8 cellular contexts compared by ENCODE assay signal in genomic region chr22:50530280-50530856, GRCh38. TPM values are rescaled to one million over a fixed set of nuclear protein-coding genes. Genes with fewer than 3 reads are reported as not detected.
DNase-seq lines count a peak whose midpoint lies in the region; ATAC-seq and TF ChIP-seq lines count a peak whose summit lies in the region.

No MANE protein-coding gene starts in this region.

- H3K9ac ChIP-seq in fibroblast of lung (ENCODE audit: insufficient read depth, low read length) = peak overlapping the region; percentile 62

- H3K4me2 ChIP-seq in fibroblast of lung (ENCODE audit: extremely low read depth, insufficient read depth, low read length) = peak overlapping the region; percentile 64

- POLR2A ChIA-PET in naive thymus-derived CD4-positive, alpha-beta T cell (lab: Charles Lee) = interaction anchor here (0.6 to 7.1 kb wide), 8 partner anchors 9 to 90 kb away, joined by 4 to 127 read pairs (median 46); partner anchors contain the start of genes LMF2, NCAPH2 and SYCE3

- peaks cover 11% of the 10 kb centered on the region for H3K27me3 ChIP-seq in fibroblast of lung (ENCODE audit: control insufficient read depth, insufficient read depth, low read length)
- H3K27me3 ChIP-seq in naive thymus-derived CD4-positive, alpha-beta T cell (ENCODE audit: control insufficient read depth in 2 of 2, insufficient read depth in 2 of 2, low read length in 2 of 2) = no peaks in the 10 kb centered on the region

- ATAC-seq in HG03460 (IDR thresholded peaks at IDR 0.05; ENCODE audit: unreplicated experiment) (peak; percentile 4), GM19328 (IDR thresholded peaks at IDR 0.05; ENCODE audit: unreplicated experiment) (no peak)
- peak; percentile 23 for ATAC-seq in naive thymus-derived CD4-positive, alpha-beta T cell

- intact Hi-C loops in naive thymus-derived CD4-positive, alpha-beta T cell (cut with micrococcal nuclease) = loop anchor here in 1 of 2 donors (1.0 to 10.0 kb wide), 3 partner anchors 14 to 566 kb away; partner anchors contain the start of genes KLHDC7B, NCAPH2 and PIM3

- peak overlapping the region; percentile 25 to 60 (median 38) for H3K4me3 ChIP-seq in fibroblast of lung (replicated peaks in 1 of 4; ENCODE audit: control extremely low read depth in 1 of 4, insufficient read depth in 1 of 4, low read depth in 3 of 4, low read length in 4 of 4)
- peak overlapping the region; percentile 86 for H3K4me3 ChIP-seq in naive thymus-derived CD4-positive, alpha-beta T cell (ENCODE audit: low read length)

- no peak overlapping the region for H3K27ac ChIP-seq in fibroblast of lung (ENCODE audit: insufficient read depth, low read length)
- H3K27ac ChIP-seq in naive thymus-derived CD4-positive, alpha-beta T cell (ENCODE audit: low read depth, low read length) = peak overlapping the region; percentile 84

- CTCF ChIA-PET in naive thymus-derived CD4-positive, alpha-beta T cell (lab: Charles Lee) = interaction anchor here (1.0 kb wide), 1 partner anchor 91 kb away, joined by 3 read pairs; no protein-coding TSS in a partner anchor

- no peaks in the 10 kb centered on the region for H3K36me3 ChIP-seq in fibroblast of lung (ENCODE audit: control insufficient read depth, insufficient read depth, low read length)
- no peaks in the 10 kb centered on the region for H3K36me3 ChIP-seq in naive thymus-derived CD4-positive, alpha-beta T cell (ENCODE audit: control insufficient read depth in 2 of 3, insufficient read depth in 3 of 3, low read length in 3 of 3)

- DNase-seq in NCI-H345 (lab: John Stamatoyannopoulos, UW) (peak; percentile 8), NCI-H345 treated with DMSO at 0.1 percent for 48 hours (lab: John Stamatoyannopoulos, UW; ENCODE audit: unreplicated experiment) (no peak), fibroblast of lung (ENCODE audit: low read depth in 2 of 2) (peak; percentile 71 to 83), SW480 (ENCODE audit: low spot score) (no peak)
- peak; percentile 79 for DNase-seq in activated CD4-positive, CD25-positive, alpha-beta regulatory T cell treated with anti-CD3 and anti-CD28 coated beads, Interleukin-2, amount 50 U/mL, for 72 hours
- DNase-seq in naive thymus-derived CD4-positive, alpha-beta T cell = peak in 1 of 9 donors; percentile 65

- no peak for TF ChIP-seq CTCF in fibroblast of lung (conservative IDR thresholded peaks at IDR 0.05 in 1 of 2, IDR thresholded peaks at IDR 0.05 in 1 of 2; ENCODE audit: low read depth in 1 of 2, low read length in 2 of 2)

- peaks cover 0 to 23% (median 0%) of the 10 kb centered on the region in 5 donors for H3K36me3 Mint-ChIP-seq in naive thymus-derived CD4-positive, alpha-beta T cell

- H3K27ac Mint-ChIP-seq in naive thymus-derived CD4-positive, alpha-beta T cell = peak overlapping the region in 6 of 9 donors; percentile 81 to 100 (median 91)

- no peaks in the 10 kb centered on the region for H3K79me2 ChIP-seq in fibroblast of lung (ENCODE audit: control insufficient read depth, insufficient read depth, low read length)

- H3K27me3 Mint-ChIP-seq in naive thymus-derived CD4-positive, alpha-beta T cell = peaks cover 0 to 5% (median 0%) of the 10 kb centered on the region in 5 donors

- H3K9me3 Mint-ChIP-seq in naive thymus-derived CD4-positive, alpha-beta T cell = no peaks in the 10 kb centered on the region

- no peaks in the 10 kb centered on the region for H4K20me1 ChIP-seq in fibroblast of lung (ENCODE audit: control insufficient read depth, extremely low read depth, insufficient read depth, low read length)

- no peak overlapping the region for H2AFZ ChIP-seq in fibroblast of lung (ENCODE audit: low read length)

- H3K9me3 ChIP-seq in fibroblast of lung (ENCODE audit: control insufficient read depth, insufficient read depth, low read depth, low read length) = no peaks in the 10 kb centered on the region
- H3K9me3 ChIP-seq in naive thymus-derived CD4-positive, alpha-beta T cell (ENCODE audit: control insufficient read depth in 2 of 3, low read length in 3 of 3) = no peaks in the 10 kb centered on the region

- peak overlapping the region; percentile 45 to 96 (median 86) for H3K4me3 Mint-ChIP-seq in naive thymus-derived CD4-positive, alpha-beta T cell

- peaks cover 14% of the 10 kb centered on the region for H3K4me1 ChIP-seq in fibroblast of lung (ENCODE audit: control insufficient read depth, extremely low read depth, insufficient read depth, low read length)
- H3K4me1 ChIP-seq in naive thymus-derived CD4-positive, alpha-beta T cell (ENCODE audit: control insufficient read depth in 2 of 2, insufficient read depth in 2 of 2, low read length in 2 of 2) = peaks cover 5 to 14% of the 10 kb centered on the region in 2 donors

- peaks cover 0 to 49% (median 30%) of the 10 kb centered on the region in 7 donors for H3K4me1 Mint-ChIP-seq in naive thymus-derived CD4-positive, alpha-beta T cell

RNA-seq across cellular contexts. Expression of gene TYMP, which starts 0.6 kb away (rescaled TPM):
- total RNA-seq in fibroblast of lung = 40.1 and 40.8 TPM in 2 replicates
- polyA plus RNA-seq in fibroblast of lung = 2.3 and 3.7 TPM in 2 replicates
- 5.9 and 8.0 TPM in 2 replicates for polyA plus RNA-seq in fibroblast of lung (2012)
- polyA minus RNA-seq in fibroblast of lung (ENCODE audit: low replicate concordance) = 2.9 and 4.9 TPM in 2 replicates
- 100 to 1,000 TPM in 2 of 5 experiments, 10 to 100 TPM in 1, 1 to 10 TPM in 2; 5.4 to 161 (median 20.4) TPM for total RNA-seq in naive thymus-derived CD4-positive, alpha-beta T cell
- polyA plus RNA-seq in naive thymus-derived CD4-positive, alpha-beta T cell = 1 to 10 TPM; 2.7 to 2.8 TPM

RNA-seq across cellular contexts. Expression of gene SCO2, which starts 5.0 kb away (rescaled TPM):
- total RNA-seq in fibroblast of lung = 3.1 and 3.6 TPM in 2 replicates
- polyA plus RNA-seq in fibroblast of lung = 0.42 and 0.66 TPM in 2 replicates
- polyA plus RNA-seq in fibroblast of lung (2012) = 1.1 and 1.8 TPM in 2 replicates
- polyA minus RNA-seq in fibroblast of lung (ENCODE audit: low replicate concordance) = 0.96 TPM in 1 of 2 replicates, not detected in the other
- total RNA-seq in naive thymus-derived CD4-positive, alpha-beta T cell = 10 to 100 TPM in 1 of 5 experiments, 1 to 10 TPM in 4; 2.2 to 12.0 (median 5.5) TPM
- polyA plus RNA-seq in naive thymus-derived CD4-positive, alpha-beta T cell = 1 to 10 TPM; 4.9 to 9.4 TPM

RNA-seq across cellular contexts. Expression of gene KLHDC7B, which starts 15.3 kb away (rescaled TPM):
- total RNA-seq in fibroblast of lung = 0.17 and 0.51 TPM in 2 replicates
- polyA plus RNA-seq in fibroblast of lung = 0.02 TPM in 1 of 2 replicates, not detected in the other
- polyA plus RNA-seq in fibroblast of lung (2012) = 0.02 and 0.05 TPM in 2 replicates
- polyA minus RNA-seq in fibroblast of lung (ENCODE audit: low replicate concordance) = not detected in 2 replicates
- 10 to 100 TPM in 1 of 5 experiments, 1 to 10 TPM in 4; 4.4 to 17.2 (median 6.8) TPM for total RNA-seq in naive thymus-derived CD4-positive, alpha-beta T cell
- polyA plus RNA-seq in naive thymus-derived CD4-positive, alpha-beta T cell = 10 to 100 TPM in 1 of 2 donors, 1 to 10 TPM in 1; 7.8 to 10.0 TPM

RNA-seq across cellular contexts. Expression of gene NCAPH2, which starts 22.3 kb away (rescaled TPM):
- total RNA-seq in fibroblast of lung = 18.3 and 20.0 TPM in 2 replicates
- 12.0 and 23.1 TPM in 2 replicates for polyA plus RNA-seq in fibroblast of lung
- polyA plus RNA-seq in fibroblast of lung (2012) = 18.8 and 45.4 TPM in 2 replicates
- polyA minus RNA-seq in fibroblast of lung (ENCODE audit: low replicate concordance) = 32.4 and 47.7 TPM in 2 replicates
- 100 to 1,000 TPM in 2 of 5 experiments, 10 to 100 TPM in 3; 74.3 to 135 (median 91.1) TPM for total RNA-seq in naive thymus-derived CD4-positive, alpha-beta T cell
- polyA plus RNA-seq in naive thymus-derived CD4-positive, alpha-beta T cell = 10 to 100 TPM; 37.8 to 46.6 TPM

RNA-seq across cellular contexts. Expression of gene LMF2, which starts 22.9 kb away (rescaled TPM):
- total RNA-seq in fibroblast of lung = 25.9 and 37.8 TPM in 2 replicates
- polyA plus RNA-seq in fibroblast of lung = 25.2 and 25.8 TPM in 2 replicates
- polyA plus RNA-seq in fibroblast of lung (2012) = 55.5 and 73.7 TPM in 2 replicates
- polyA minus RNA-seq in fibroblast of lung (ENCODE audit: low replicate concordance) = 55.5 and 70.9 TPM in 2 replicates
- total RNA-seq in naive thymus-derived CD4-positive, alpha-beta T cell = 100 to 1,000 TPM; 101 to 133 (median 118) TPM
- polyA plus RNA-seq in naive thymus-derived CD4-positive, alpha-beta T cell = 10 to 100 TPM; 15.0 to 25.5 TPM

Comparison
In these comparisons a context has a peak if more than half of its experiments do, and no peak if none do; other contexts are left out.
1. DNase-seq: peak in NCI-H345 (single experiment), activated CD4-positive, CD25-positive, alpha-beta regulatory T cell treated with anti-CD3 and anti-CD28 coated beads, Interleukin-2, amount 50 U/mL, for 72 hours (single experiment) and fibroblast of lung (2 of 2); none in NCI-H345 treated with DMSO at 0.1 percent for 48 hours (single experiment) and SW480 (single experiment).